ENCODE assay signal across 21 cellular contexts in the genomic region with DNA sequence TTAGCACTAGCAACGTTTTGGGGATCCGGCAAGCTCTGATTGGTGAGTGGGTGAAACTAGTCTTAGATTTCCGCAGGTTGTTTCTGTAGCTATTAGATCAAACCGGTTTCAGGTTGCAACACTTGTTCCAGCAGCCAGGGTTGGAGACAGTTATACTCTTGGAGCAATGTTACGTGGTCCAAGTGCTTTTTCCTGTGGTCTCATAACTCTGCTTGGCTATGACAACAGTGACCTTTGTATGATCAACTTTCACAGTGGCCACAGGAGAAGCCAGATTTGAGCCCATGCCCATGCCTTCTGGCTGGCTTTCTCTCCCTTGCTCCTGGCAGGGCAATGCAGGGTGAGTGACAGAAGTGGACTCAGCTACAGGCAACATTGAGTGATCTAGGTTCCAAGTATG.
DNase-seq lines count a peak whose midpoint lies in the region; ATAC-seq and TF ChIP-seq lines count a peak whose summit lies in the region.
"Had no signal": no experiment of that assay in that cellular context is flagged by ENCODE, and none has a peak within 500 bp of the region (broad histone marks: within the 10 kb centered on the region; RNA-seq: fewer than 3 reads in every experiment).

No MANE protein-coding gene starts in this region.

- 45% methylated on average over 5 of the region's 5 CpGs for WGBS in mammary epithelial cell (ENCODE audit: low coverage, missing lambda C conversion rate)
- WGBS in thyroid gland, 2 donors = 14 to 33% methylated on average over 5 of the region's 5 CpGs

- H3K9ac ChIP-seq in mammary epithelial cell (ENCODE audit: insufficient read depth, low read length) = no peak overlapping the region

- H3K9me3 Mint-ChIP-seq in MCF 10A (ENCODE audit: unreplicated experiment) (no peaks in the 10 kb centered on the region), brain (peaks cover 0 to 4% (median 3%) of the 10 kb centered on the region in 5 experiments)
- H3K9me3 Mint-ChIP-seq: activated naive CD4-positive, alpha-beta T cell treated with anti-CD3 and anti-CD28 coated beads, Interleukin-2, amount 50 U/mL, for 72 hours; dendritic cell treated with granulocyte-macrophage colony-stimulating factor and Interleukin-4, amounts not matched to agents 40 ng/mL and 50 ng/mL, for 4 days; memory B cell; neural crest cell; stimulated activated effector memory CD8-positive, alpha-beta T cell treated with anti-CD3 and anti-CD28 coated beads, Interleukin-12 subunit alpha, Interleukin-12 subunit beta, amount 100 ng/mL, for 72 hours; T-helper 1 cell treated with Interleukin-12 subunit alpha and Interleukin-12 subunit beta and Interleukin-4 antibody, amounts not matched to agents 30 μg/mL and 1 μg/mL, for 36 hours had no signal

- H3K27ac ChIP-seq in mammary epithelial cell (ENCODE audit: insufficient read depth, low read depth, low read length) = no peak overlapping the region
- peak overlapping the region; percentile 46 to 69 (median 50) for H3K27ac ChIP-seq in thyroid gland
- H3K27ac ChIP-seq: GM23248 had no signal

- CTCF ChIA-PET in mammary epithelial cell (lab: Charles Lee; ENCODE audit: low non-redundant PET) = no interaction called here
- CTCF ChIA-PET in MCF 10A (lab: Yijun Ruan, JAX) = interaction anchor here (1.2 to 9.7 kb wide), 2 partner anchors 12 to 15 kb away, joined by 4 to 81 read pairs; no protein-coding TSS in a partner anchor

- dilution Hi-C loops in mammary epithelial cell (cut with HindIII; ENCODE audit: low sequenced_read_pairs) = no loop called here

- H3K36me3 Mint-ChIP-seq in MCF 10A (ENCODE audit: insufficient read depth, unreplicated experiment) = no peaks in the 10 kb centered on the region
- no peaks in the 10 kb centered on the region for H3K36me3 Mint-ChIP-seq in brain
- H3K36me3 Mint-ChIP-seq: activated naive CD4-positive, alpha-beta T cell treated with anti-CD3 and anti-CD28 coated beads, Interleukin-2, amount 50 U/mL, for 72 hours; memory B cell; stimulated activated effector memory CD8-positive, alpha-beta T cell treated with anti-CD3 and anti-CD28 coated beads, Interleukin-12 subunit alpha, Interleukin-12 subunit beta, amount 100 ng/mL, for 72 hours had no signal

- H3K4me3 Mint-ChIP-seq in MCF 10A (ENCODE audit: unreplicated experiment) = no peak overlapping the region
- peak overlapping the region in 3 of 5 experiments; percentile 74 to 78 (median 74) for H3K4me3 Mint-ChIP-seq in brain
- H3K4me3 Mint-ChIP-seq: dendritic cell treated with granulocyte-macrophage colony-stimulating factor and Interleukin-4, amounts not matched to agents 40 ng/mL and 50 ng/mL, for 4 days; memory B cell; neural crest cell; stimulated activated effector memory CD8-positive, alpha-beta T cell treated with anti-CD3 and anti-CD28 coated beads, Interleukin-12 subunit alpha, Interleukin-12 subunit beta, amount 100 ng/mL, for 72 hours; T-helper 1 cell treated with Interleukin-12 subunit alpha and Interleukin-12 subunit beta and Interleukin-4 antibody, amounts not matched to agents 30 μg/mL and 1 μg/mL, for 36 hours had no signal

- H3K4me1 ChIP-seq in mammary epithelial cell (ENCODE audit: insufficient read depth, low read length) = peaks cover 25% of the 10 kb centered on the region
- H3K4me1 ChIP-seq in thyroid gland = peaks cover 20 to 28% of the 10 kb centered on the region in 2 donors

- H3K4me2 ChIP-seq in mammary epithelial cell (ENCODE audit: insufficient read depth, low read depth, low read length) = no peak overlapping the region

- TF ChIP-seq CTCF in mammary epithelial cell (conservative IDR thresholded peaks at IDR 0.05 in 1 of 2, IDR thresholded peaks at IDR 0.05 in 1 of 2; ENCODE audit: extremely low read depth in 1 of 2, insufficient read depth in 1 of 2, low read depth in 1 of 2, low read length in 2 of 2) = peak in 1 of 2 donors; percentile 3
- TF ChIP-seq CTCF in MCF 10A (IDR thresholded peaks at IDR 0.05; ENCODE audit: unreplicated experiment) = no peak
- TF ChIP-seq CTCF in brain (conservative IDR thresholded peaks at IDR 0.05) = no peak
- TF ChIP-seq CTCF in thyroid gland (IDR thresholded peaks at IDR 0.05) = peak in 3 of 6 experiments; percentile 10 to 48 (median 21)

- H3K9me3 ChIP-seq in mammary epithelial cell (replicated peaks; ENCODE audit: insufficient read depth, low read length) = no peaks in the 10 kb centered on the region
- no peaks in the 10 kb centered on the region for H3K9me3 ChIP-seq in thyroid gland
- H3K9me3 ChIP-seq: tibial artery had no signal

- intact Hi-C loops in mammary epithelial cell (cut with micrococcal nuclease) (no loop called here), MCF 10A (cut with micrococcal nuclease) (no loop called here), thyroid gland (cut with DNase I) (no loop called here)

- no peaks in the 10 kb centered on the region for H3K27me3 Mint-ChIP-seq in MCF 10A (ENCODE audit: insufficient read depth, unreplicated experiment)
- H3K27me3 Mint-ChIP-seq in brain = peaks cover 16% of the 10 kb centered on the region

- no peaks in the 10 kb centered on the region for H3K27me3 ChIP-seq in mammary epithelial cell (ENCODE audit: insufficient read depth, low read length)
- H3K27me3 ChIP-seq in thyroid gland = no peaks in the 10 kb centered on the region

- H3K4me1 Mint-ChIP-seq in MCF 10A (ENCODE audit: insufficient read depth, unreplicated experiment) (peaks cover 16% of the 10 kb centered on the region), brain (peaks cover 82% of the 10 kb centered on the region)

- H3K79me2 ChIP-seq in mammary epithelial cell (ENCODE audit: insufficient read depth, low read length) = no peaks in the 10 kb centered on the region

- no peaks in the 10 kb centered on the region for H3K36me3 ChIP-seq in mammary epithelial cell (ENCODE audit: insufficient read depth, low read length)
- no peaks in the 10 kb centered on the region for H3K36me3 ChIP-seq in thyroid gland
- H3K36me3 ChIP-seq: tibial artery had no signal

- no peaks in the 10 kb centered on the region for H4K20me1 ChIP-seq in mammary epithelial cell (ENCODE audit: insufficient read depth, low read length)

- H2AFZ ChIP-seq in mammary epithelial cell (ENCODE audit: low read depth, low read length) = no peak overlapping the region

- TF ChIP-seq POLR2A in thyroid gland (IDR thresholded peaks at IDR 0.05) = peak in 1 of 2 donors; percentile 41

- no TSS peak for BruUV-seq in mammary epithelial cell (replicated peaks; lab: Mats Ljungman, UMichigan)
- no TSS peak for BruUV-seq in MCF 10A (replicated peaks; lab: Mats Ljungman, UMichigan)

- H3K4me3 ChIP-seq in mammary epithelial cell (replicated peaks in 1 of 3; ENCODE audit: insufficient read depth in 1 of 3, low read depth in 2 of 3, low read length in 3 of 3) (no peak overlapping the region), thyroid gland (replicated peaks in 1 of 3) (no peak overlapping the region)

- in situ Hi-C loops in mammary epithelial cell (cut with MboI; ENCODE audit: low sequenced_read_pairs in 2 of 2) = loop anchor here in 1 of 2 donors (10.0 kb wide), 1 partner anchor 124 kb away; a partner anchor contains a TSS

- peak; percentile 46 for ATAC-seq in left lobe of liver
- no peak for ATAC-seq in HG03460 (IDR thresholded peaks at IDR 0.05; ENCODE audit: unreplicated experiment)
- ATAC-seq: activated naive CD4-positive, alpha-beta T cell treated with anti-CD3 and anti-CD28 coated beads, Interleukin-2, amount 50 U/mL, for 72 hours; stimulated activated effector memory CD8-positive, alpha-beta T cell treated with anti-CD3 and anti-CD28 coated beads, Interleukin-12 subunit alpha, Interleukin-12 subunit beta, amount 100 ng/mL, for 72 hours had no signal

- H3K27ac Mint-ChIP-seq in MCF 10A (ENCODE audit: low read depth, unreplicated experiment) (no peak overlapping the region), brain (peak overlapping the region; percentile 3 to 93 (median 80))
- H3K27ac Mint-ChIP-seq: activated naive CD4-positive, alpha-beta T cell treated with anti-CD3 and anti-CD28 coated beads, Interleukin-2, amount 50 U/mL, for 72 hours; dendritic cell treated with granulocyte-macrophage colony-stimulating factor and Interleukin-4, amounts not matched to agents 40 ng/mL and 50 ng/mL, for 4 days; memory B cell; stimulated activated effector memory CD8-positive, alpha-beta T cell treated with anti-CD3 and anti-CD28 coated beads, Interleukin-12 subunit alpha, Interleukin-12 subunit beta, amount 100 ng/mL, for 72 hours; T-helper 1 cell treated with Interleukin-12 subunit alpha and Interleukin-12 subunit beta and Interleukin-4 antibody, amounts not matched to agents 30 μg/mL and 1 μg/mL, for 36 hours had no signal

- DNase-seq in mammary epithelial cell (peak; percentile 54), MCF 10A (ENCODE audit: unreplicated experiment) (no peak), left lobe of liver (ENCODE audit: low spot score) (no peak), thyroid gland (peak; percentile 70 to 74), medulla oblongata (ENCODE audit: extremely low spot score) (no peak), EL (no peak)
- DNase-seq: activated CD4-positive, alpha-beta T cell treated with anti-CD3 and anti-CD28 coated beads, Interleukin-2, amount 50 U/mL, for 48 hours; activated T-cell treated with anti-CD3 and anti-CD28 coated beads, Interleukin-2, amount 50 U/mL, for 1 hour; GM23248; NCI-H1436 treated with DMSO at 0.1 percent for 48 hours; NCI-H446 treated with DMSO at 0.1 percent for 48 hours; SHP77 had no signal

- POLR2A ChIA-PET in MCF 10A (lab: Yijun Ruan, JAX) = interaction anchor here (0.6 to 1.8 kb wide), 3 partner anchors 23 to 203 kb away, joined by 3 to 6 read pairs (median 3); a partner anchor contains a TSS

Comparison
In these comparisons a context has a peak if more than half of its experiments do, and no peak if none do; other contexts are left out.
1. DNase-seq: peak in mammary epithelial cell (single experiment) and thyroid gland (2 of 2); none in MCF 10A (single experiment), left lobe of liver (single experiment), medulla oblongata (single experiment) and EL (single experiment).